ENCODE assay signal across 10 cellular contexts in the genomic region with DNA sequence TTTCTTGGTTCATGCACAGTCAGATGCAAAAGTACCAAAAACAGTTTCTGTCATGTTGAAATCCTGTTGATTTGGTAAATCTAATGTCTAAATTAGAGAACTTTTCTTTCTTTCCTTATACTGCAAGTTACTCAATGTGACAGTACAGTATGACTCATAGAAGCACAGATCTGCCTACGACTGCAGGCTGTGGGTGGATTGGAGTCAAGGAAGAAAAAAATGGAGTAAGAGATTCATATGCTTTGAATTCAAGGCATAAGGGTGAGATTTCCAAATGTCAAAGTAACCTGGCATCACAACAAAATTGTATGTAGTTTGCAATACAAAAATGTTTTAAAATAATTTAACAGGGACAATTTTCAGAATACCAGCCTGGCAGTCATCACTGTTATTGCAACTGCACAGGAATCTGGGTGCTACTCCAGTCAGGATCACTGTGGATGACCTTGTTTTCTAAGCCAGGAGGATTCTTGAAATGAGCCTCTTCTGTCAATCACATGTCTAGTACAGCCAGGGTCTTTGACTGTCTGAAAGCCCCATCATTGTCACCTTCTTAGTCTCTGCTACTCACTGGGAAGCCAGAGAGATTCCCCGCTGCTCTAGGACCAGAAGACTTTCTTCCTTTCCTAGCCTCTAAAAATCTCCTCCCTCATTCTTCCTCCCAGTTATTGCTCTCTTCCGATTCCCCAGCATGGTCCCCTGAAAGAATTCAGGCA.
A peak's percentile ranks its signal among the peaks of the same experiment; 100 is the strongest.
DNase-seq lines count a peak whose midpoint lies in the region; ATAC-seq and TF ChIP-seq lines count a peak whose summit lies in the region.
"Had no signal": no experiment of that assay in that cellular context is flagged by ENCODE, and none has a peak within 500 bp of the region (broad histone marks: within the 10 kb centered on the region; RNA-seq: fewer than 3 reads in every experiment).

No MANE protein-coding gene starts in this region.

- H3K36me3 ChIP-seq in lung (ENCODE audit: control insufficient read depth in 2 of 2, insufficient read depth in 2 of 2, low read length in 2 of 2) (no peaks in the 10 kb centered on the region), OCI-LY7 (ENCODE audit: insufficient read depth, low read length) (no peaks in the 10 kb centered on the region)
- H3K36me3 ChIP-seq: BLaER1 treated with 17β-estradiol and CSF1 and Interleukin-3, amounts not matched to agents 10 nM and 100 nM; ovary had no signal

- POLR2A ChIA-PET in OCI-LY7 (lab: Charles Lee): no interaction called here

- H3K9me3 ChIP-seq in lung (ENCODE audit: control insufficient read depth in 2 of 2, insufficient read depth in 1 of 2, low read length in 1 of 2) (no peaks in the 10 kb centered on the region), OCI-LY7 (ENCODE audit: low read length) (no peaks in the 10 kb centered on the region)
- H3K9me3 ChIP-seq: BLaER1 treated with 17β-estradiol and CSF1 and Interleukin-3, amounts not matched to agents 10 nM and 100 nM; ovary had no signal

- no peaks in the 10 kb centered on the region for H3K79me2 ChIP-seq in OCI-LY7 (ENCODE audit: insufficient read depth, low read depth, low read length)

- peak overlapping the region; percentile 94 for H3K27ac Mint-ChIP-seq in chondrocyte (ENCODE audit: unreplicated experiment)

- ATAC-seq in lung (ENCODE audit: insufficient read depth, low FRiP score): no peak
- ATAC-seq in HG02973 (IDR thresholded peaks at IDR 0.05; ENCODE audit: unreplicated experiment): no peak
- no peak for ATAC-seq in HG03520 (IDR thresholded peaks at IDR 0.05; ENCODE audit: unreplicated experiment)

- CTCF ChIA-PET in OCI-LY7 (lab: Charles Lee; ENCODE audit: unreplicated experiment): no interaction called here

- peaks cover 61% of the 10 kb centered on the region for H3K4me1 Mint-ChIP-seq in chondrocyte (ENCODE audit: low read depth)

- TF ChIP-seq CTCF in chondrocyte (IDR thresholded peaks at IDR 0.05) (no peak), lung (IDR thresholded peaks at IDR 0.05; ENCODE audit: control extremely low read depth, extremely low read depth) (no peak), OCI-LY7 (conservative IDR thresholded peaks at IDR 0.05; ENCODE audit: low read length) (no peak)

- H3K9me3 Mint-ChIP-seq in chondrocyte (ENCODE audit: low read depth): no peaks in the 10 kb centered on the region

- no peak overlapping the region for H3K4me2 ChIP-seq in OCI-LY7 (ENCODE audit: low read length)

- DNase-seq in A172 (ENCODE audit: low spot score) (peak; percentile 82), M059J (ENCODE audit: low read depth) (peak; percentile 84), chondrocyte (ENCODE audit: low spot score) (no peak), lung (ENCODE audit: low spot score) (no peak), OCI-LY7 (ENCODE audit: low spot score) (no peak), NCI-H1092 (lab: John Stamatoyannopoulos, UW) (no peak)

- H3K4me3 Mint-ChIP-seq in chondrocyte (ENCODE audit: unreplicated experiment): peak overlapping the region; percentile 8

- no peaks in the 10 kb centered on the region for H3K27me3 Mint-ChIP-seq in chondrocyte (ENCODE audit: low read depth)

- no peaks in the 10 kb centered on the region for H3K27me3 ChIP-seq in lung (ENCODE audit: control insufficient read depth, insufficient read depth)
- H3K27me3 ChIP-seq: BLaER1 treated with 17β-estradiol and CSF1 and Interleukin-3, amounts not matched to agents 10 nM and 100 nM; ovary had no signal

- H3K4me1 ChIP-seq in lung (ENCODE audit: control insufficient read depth in 2 of 2, insufficient read depth in 2 of 2, low read length in 2 of 2): peaks cover 0 to 5% of the 10 kb centered on the region in 2 donors
- no peaks in the 10 kb centered on the region for H3K4me1 ChIP-seq in OCI-LY7 (ENCODE audit: insufficient read depth, low read length, poor library complexity, severe bottlenecking)

- H3K4me3 ChIP-seq in lung (no peak overlapping the region), OCI-LY7 (ENCODE audit: low read depth, low read length, poor library complexity, severe bottlenecking) (no peak overlapping the region)
- H3K4me3 ChIP-seq: BLaER1 treated with 17β-estradiol and CSF1 and Interleukin-3, amounts not matched to agents 10 nM and 100 nM; ovary had no signal

- no peaks in the 10 kb centered on the region for H3K9me2 ChIP-seq in OCI-LY7 (ENCODE audit: insufficient read depth, low read length)

- H3K36me3 Mint-ChIP-seq in chondrocyte (ENCODE audit: low read depth): no peaks in the 10 kb centered on the region

- no TSS peak for BruUV-seq in OCI-LY7 (replicated peaks; lab: Mats Ljungman, UMichigan)

- no peak overlapping the region for H2AFZ ChIP-seq in OCI-LY7 (ENCODE audit: low read length)

- WGBS in lung, 2 donors: 56 to 57% methylated on average over 3 of the region's 3 CpGs

- H3K27ac ChIP-seq in lung (ENCODE audit: low read depth in 1 of 2, low read length in 1 of 2) (peak overlapping the region; percentile 63 to 66), OCI-LY7 (ENCODE audit: low read depth, low read length, poor library complexity, severe bottlenecking) (no peak overlapping the region)
- H3K27ac ChIP-seq: ovary had no signal

- H4K20me1 ChIP-seq in OCI-LY7 (ENCODE audit: insufficient read depth, low read length): no peaks in the 10 kb centered on the region
- H4K20me1 ChIP-seq: BLaER1 treated with 17β-estradiol and CSF1 and Interleukin-3, amounts not matched to agents 10 nM and 100 nM had no signal

- intact Hi-C loops in OCI-LY7 (cut with micrococcal nuclease; ENCODE audit: unreplicated experiment): no loop called here

Comparison
In these comparisons a context has a peak if more than half of its experiments do, and no peak if none do; other contexts are left out.
1. DNase-seq: peak in A172 (single experiment) and M059J (single experiment); none in chondrocyte (single experiment), lung (single experiment), OCI-LY7 (single experiment) and NCI-H1092 (single experiment).